30 cellular contexts compared by ENCODE assay signal in the genomic region with DNA sequence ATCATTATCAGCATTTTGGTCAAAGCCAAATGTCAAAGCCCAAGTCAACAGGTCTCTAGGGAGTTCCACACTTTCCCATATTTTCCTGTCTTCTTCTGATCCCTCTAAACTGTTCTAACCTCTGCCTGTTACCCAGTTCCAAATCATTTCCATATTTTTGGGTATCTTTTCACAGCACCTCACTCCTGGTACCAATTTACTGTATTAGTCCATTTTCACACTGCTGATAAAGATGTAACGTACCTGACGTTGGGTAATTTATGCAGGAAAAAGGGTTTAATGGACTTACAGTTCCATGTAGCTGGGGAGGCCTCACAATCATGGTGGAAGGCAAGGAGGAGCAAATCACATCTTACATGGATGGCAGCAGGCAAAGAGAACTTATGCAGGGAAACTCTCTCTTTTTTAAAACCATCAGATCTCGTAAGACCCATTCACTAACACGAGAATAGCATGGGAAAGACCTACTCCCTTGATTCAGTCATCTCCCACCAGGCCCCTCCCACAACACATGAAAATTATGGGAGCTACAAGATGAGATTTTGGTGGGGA.
"Had no signal": no experiment of that assay in that cellular context is flagged by ENCODE, and none has a peak within 500 bp of the region (broad histone marks: within the 10 kb centered on the region; RNA-seq: fewer than 3 reads in every experiment).

No MANE protein-coding gene starts in this region.

- H3K4me2 ChIP-seq: neural progenitor cell, smooth muscle cell had no signal

- H3K79me2 ChIP-seq: parathyroid adenoma had no signal

- H3K4me3 ChIP-seq: neural progenitor cell, ovary, psoas muscle, skin epidermis, smooth muscle cell, spleen, suprapubic skin, testis, tibial artery, transverse colon, upper lobe of right lung, uterus had no signal

- H3K27me3 Mint-ChIP-seq: progenitor cell of endocrine pancreas; stimulated activated memory B cell treated with anti-CD40 and anti-IgM and Interleukin-4, amounts not matched to agents 10 μg/mL and 1 μg/mL and 100 μg/mL, for 72 hours; stimulated activated naive CD8-positive, alpha-beta T cell treated with anti-CD3 and anti-CD28 coated beads, Interleukin-15, amount 100 ng/mL, for 72 hours; type B pancreatic cell had no signal

- H3K27ac Mint-ChIP-seq: natural killer cell; nephron; neural progenitor cell; progenitor cell of endocrine pancreas; stimulated activated memory B cell treated with anti-CD40 and anti-IgM and Interleukin-4, amounts not matched to agents 10 μg/mL and 1 μg/mL and 100 μg/mL, for 72 hours; stimulated activated naive CD8-positive, alpha-beta T cell treated with anti-CD3 and anti-CD28 coated beads, Interleukin-15, amount 100 ng/mL, for 72 hours; type B pancreatic cell had no signal

- DNase-seq: natural killer cell; occipital lobe; ovary; psoas muscle; right cardiac atrium; spleen; stimulated activated CD4-positive, alpha-beta T cell treated with anti-CD3 and anti-CD28 coated beads, Interleukin-12 subunit alpha, Interleukin-12 subunit beta, amount 100 ng/mL, for 4 hours; stimulated activated CD4-positive, alpha-beta T cell treated with anti-CD3 and anti-CD28 coated beads, Interleukin-1b, Interleukin-23, amount 100 ng/mL, for 48 hours; stimulated activated CD4-positive, alpha-beta T cell treated with anti-CD3 and anti-CD28 coated beads, Interleukin-4, amount 100 ng/mL, for 1 hour; stimulated activated CD4-positive, alpha-beta T cell treated with anti-CD3 and anti-CD28 coated beads, Interleukin-4, amount 100 ng/mL, for 4 hours; stimulated activated CD8-positive, alpha-beta memory T cell treated with anti-CD3 and anti-CD28 coated beads, Interleukin-4, amount 100 ng/mL, for 48 hours; stimulated activated naive CD4-positive, alpha-beta T cell; stimulated activated naive CD8-positive, alpha-beta T cell treated with anti-CD3 and anti-CD28 coated beads, Interleukin-15, amount 100 ng/mL, for 72 hours; stimulated activated naive CD8-positive, alpha-beta T cell treated with anti-CD3 and anti-CD28 coated beads, Interleukin-15, Interleukin-2, amounts not matched to agents 100 U/mL and 50 U/mL, for 24 hours; substantia nigra; testis; tibial artery; transverse colon; upper lobe of right lung; uterus had no signal

- H3K9ac ChIP-seq: neural progenitor cell, parathyroid adenoma had no signal

- H3K27ac ChIP-seq: neural progenitor cell, ovary, parathyroid adenoma, psoas muscle, skin epidermis, spleen, suprapubic skin, testis, tibial artery, transverse colon, upper lobe of right lung, uterus had no signal

- H3K4me1 ChIP-seq: neural progenitor cell, parathyroid adenoma, suprapubic skin, testis, transverse colon, upper lobe of right lung, uterus had no signal

- H3K4me1 Mint-ChIP-seq: natural killer cell; nephron; neural progenitor cell; stimulated activated memory B cell treated with anti-CD40 and anti-IgM and Interleukin-4, amounts not matched to agents 10 μg/mL and 1 μg/mL and 100 μg/mL, for 72 hours had no signal

- H3K36me3 ChIP-seq: ovary, spleen, suprapubic skin, upper lobe of right lung, uterus had no signal

- H3K36me3 Mint-ChIP-seq: natural killer cell; stimulated activated memory B cell treated with anti-CD40 and anti-IgM and Interleukin-4, amounts not matched to agents 10 μg/mL and 1 μg/mL and 100 μg/mL, for 72 hours had no signal

- H3K27me3 ChIP-seq: neural progenitor cell, ovary, spleen, suprapubic skin, testis, tibial artery, transverse colon, upper lobe of right lung, uterus had no signal

- H2AFZ ChIP-seq: neural progenitor cell, parathyroid adenoma had no signal

- H3K4me3 Mint-ChIP-seq: natural killer cell; nephron; neural progenitor cell; stimulated activated memory B cell treated with anti-CD40 and anti-IgM and Interleukin-4, amounts not matched to agents 10 μg/mL and 1 μg/mL and 100 μg/mL, for 72 hours; stimulated activated naive CD8-positive, alpha-beta T cell treated with anti-CD3 and anti-CD28 coated beads, Interleukin-15, amount 100 ng/mL, for 72 hours; type B pancreatic cell had no signal

- H3K9me3 ChIP-seq: suprapubic skin, testis, upper lobe of right lung, uterus had no signal

- ATAC-seq: natural killer cell; psoas muscle; right cardiac atrium; sciatic nerve; stimulated activated memory B cell treated with anti-CD40 and anti-IgM and Interleukin-4, amounts not matched to agents 10 μg/mL and 1 μg/mL and 100 μg/mL, for 72 hours; stimulated activated naive CD8-positive, alpha-beta T cell treated with anti-CD3 and anti-CD28 coated beads, Interleukin-15, amount 100 ng/mL, for 72 hours; stimulated activated naive CD8-positive, alpha-beta T cell treated with anti-CD3 and anti-CD28 coated beads, Interleukin-15, Interleukin-2, amounts not matched to agents 100 U/mL and 50 U/mL, for 24 hours; upper lobe of right lung had no signal
